Comparison of ENCODE assay signal across 8 cellular contexts in genomic region chr2:10835052-10835970, GRCh38. TPM values are rescaled to one million over a fixed set of nuclear protein-coding genes. Genes with fewer than 3 reads are reported as not detected.
DNase-seq lines count a peak whose midpoint lies in the region; ATAC-seq and TF ChIP-seq lines count a peak whose summit lies in the region.

No MANE protein-coding gene starts in this region.

- peak; percentile 94 for TF ChIP-seq CTCF in GM12874 (IDR thresholded peaks at IDR 0.05; ENCODE audit: insufficient read depth, low read depth, low read length)
- peak; percentile 86 for TF ChIP-seq CTCF in colonic mucosa (IDR thresholded peaks at IDR 0.05)

- no peaks in the 10 kb centered on the region for H3K9me3 ChIP-seq in colonic mucosa

- H3K4me1 Mint-ChIP-seq in activated CD4-positive, alpha-beta T cell treated with anti-CD3 and anti-CD28 coated beads, Interleukin-2, amount 10 ng/mL, durations not matched to agents 24 days and 14 days, result peaks cover 2% of the 10 kb centered on the region

- no peak overlapping the region for H3K27ac Mint-ChIP-seq in activated CD4-positive, alpha-beta T cell treated with anti-CD3 and anti-CD28 coated beads, Interleukin-2, amount 10 ng/mL, durations not matched to agents 24 days and 14 days

- intact Hi-C loops in activated CD4-positive, alpha-beta T cell treated with anti-CD3 and anti-CD28 coated beads, Interleukin-2, amount 10 ng/mL, durations not matched to agents 24 days and 14 days (cut with micrococcal nuclease), result loop anchor here (5.0 to 10.0 kb wide), 2 partner anchors 67 to 619 kb away; no protein-coding TSS in a partner anchor
- intact Hi-C loops in colonic mucosa (cut with DNase I), result no loop called here

- H3K9ac ChIP-seq in colonic mucosa (ENCODE audit: low read depth in 2 of 2, low read length in 2 of 2), result peak overlapping the region in 1 of 2 donors; percentile 12

- no peaks in the 10 kb centered on the region for H3K27me3 ChIP-seq in colonic mucosa

- H3K4me3 ChIP-seq in colonic mucosa, result peak overlapping the region; percentile 10

- H3K4me3 Mint-ChIP-seq in activated CD4-positive, alpha-beta T cell treated with anti-CD3 and anti-CD28 coated beads, Interleukin-2, amount 10 ng/mL, durations not matched to agents 24 days and 14 days, result no peak overlapping the region

- H3K36me3 ChIP-seq in colonic mucosa, result no peaks in the 10 kb centered on the region

- peaks cover 24% of the 10 kb centered on the region for H3K27me3 Mint-ChIP-seq in activated CD4-positive, alpha-beta T cell treated with anti-CD3 and anti-CD28 coated beads, Interleukin-2, amount 10 ng/mL, durations not matched to agents 24 days and 14 days

- H3K4me1 ChIP-seq in colonic mucosa, result no peaks in the 10 kb centered on the region

- H3K36me3 Mint-ChIP-seq in activated CD4-positive, alpha-beta T cell treated with anti-CD3 and anti-CD28 coated beads, Interleukin-2, amount 10 ng/mL, durations not matched to agents 24 days and 14 days (ENCODE audit: low read depth), result no peaks in the 10 kb centered on the region

- H3K9me3 Mint-ChIP-seq in activated CD4-positive, alpha-beta T cell treated with anti-CD3 and anti-CD28 coated beads, Interleukin-2, amount 10 ng/mL, durations not matched to agents 24 days and 14 days, result peaks cover 5% of the 10 kb centered on the region

- DNase-seq in NCI-H2107 treated with DMSO at 0.1 percent for 48 hours (lab: John Stamatoyannopoulos, UW; ENCODE audit: unreplicated experiment), result peak; percentile 25
- DNase-seq in activated CD4-positive, alpha-beta T cell treated with anti-CD3 and anti-CD28 coated beads, Interleukin-2, amount 10 ng/mL, durations not matched to agents 24 days and 14 days, result peak; percentile 94
- peak; percentile 94 for DNase-seq in colonic mucosa
- peak; percentile 74 for DNase-seq in mucosa of gallbladder (ENCODE audit: low spot score)
- peak; percentile 29 to 52 for DNase-seq in stimulated activated CD8-positive, alpha-beta memory T cell treated with anti-CD3 and anti-CD28 coated beads, Interleukin-7, amount 100 ng/mL, for 4 hours (ENCODE audit: low read depth in 2 of 2)
- DNase-seq in DMS79 (lab: John Stamatoyannopoulos, UW), result no peak

- H3K27ac ChIP-seq in colonic mucosa, result no peak overlapping the region

- peak; percentile 71 for ATAC-seq in HG02610 (IDR thresholded peaks at IDR 0.05; ENCODE audit: unreplicated experiment)

RNA-seq across cellular contexts. Expression of gene PDIA6, which starts 22.7 kb away (rescaled TPM):
- total RNA-seq in activated CD4-positive, alpha-beta T cell treated with anti-CD3 and anti-CD28 coated beads, Interleukin-2, amount 10 ng/mL, durations not matched to agents 24 days and 14 days, result 183 and 187 TPM in 2 replicates
- total RNA-seq in colonic mucosa (100 to 1,000 TPM; 180 to 347 TPM), mucosa of gallbladder (213 TPM)
